ENCODE assay signal across 1 cellular context in the genomic region with DNA sequence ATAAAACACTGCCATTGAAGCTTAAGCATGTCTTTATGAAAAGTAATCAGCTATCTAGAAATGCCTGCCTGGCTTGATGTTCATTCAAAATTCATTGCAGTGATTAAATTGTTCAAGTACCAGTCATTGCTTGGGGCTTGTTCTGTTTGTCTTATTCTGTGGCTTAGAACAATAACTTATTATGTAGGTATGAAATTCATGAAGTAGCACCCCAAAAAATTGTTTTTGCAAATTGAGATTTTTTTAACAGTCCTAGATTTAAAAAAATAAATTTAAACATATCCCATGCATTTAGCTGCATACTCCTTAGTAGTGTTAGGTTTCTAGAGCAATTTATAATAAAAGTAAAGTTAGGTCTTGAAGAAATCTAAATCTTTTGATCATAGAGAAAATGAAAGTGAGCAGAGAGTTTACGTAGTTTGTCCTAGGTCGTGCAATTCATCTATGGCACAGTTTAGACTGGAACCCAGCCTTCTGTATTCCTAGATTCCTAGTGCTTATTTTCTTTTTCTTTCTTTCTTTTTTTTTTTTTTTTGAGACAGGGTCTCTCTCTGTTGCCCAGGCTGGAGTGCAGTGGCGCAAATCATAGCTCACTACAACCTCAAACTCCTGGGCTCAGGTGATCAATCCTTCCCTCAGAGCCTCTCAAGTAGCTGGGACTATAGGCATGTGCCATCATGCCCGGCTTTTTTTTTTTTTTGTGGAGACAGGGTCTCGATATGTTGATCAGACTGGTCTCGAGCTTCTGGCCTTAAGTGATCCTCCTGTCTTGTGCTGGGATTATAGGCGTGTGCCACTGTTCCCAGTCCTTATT.
TF ChIP-seq lines count a peak whose summit lies in the region.

No MANE protein-coding gene starts in this region.

TF ChIP-seq in IMR-90, 13 proteins besides CTCF, POLR2A, EP300 and RAD21:
- TF ChIP-seq MXI1 (IDR thresholded peaks at IDR 0.05; ENCODE audit: borderline replicate concordance, low read depth, low read length) (no peak), BHLHE40 (IDR thresholded peaks at IDR 0.05; ENCODE audit: low read depth, low read length) (no peak), MAZ (IDR thresholded peaks at IDR 0.05; ENCODE audit: borderline replicate concordance, low read depth, low read length) (no peak), RFX5 (IDR thresholded peaks at IDR 0.05; ENCODE audit: low read depth, low read length) (no peak), NFE2L2 (IDR thresholded peaks at IDR 0.05; ENCODE audit: low read depth, low read length) (no peak), CHD1 (IDR thresholded peaks at IDR 0.05; ENCODE audit: low read depth, low read length) (no peak), SMC3 (IDR thresholded peaks at IDR 0.05; ENCODE audit: low read depth, low read length) (no peak), RCOR1 (IDR thresholded peaks at IDR 0.05; ENCODE audit: insufficient replicate concordance, low read length) (no peak), MAFK (IDR thresholded peaks at IDR 0.05; ENCODE audit: low read depth, low read length) (no peak), FOS (IDR thresholded peaks at IDR 0.05; ENCODE audit: low read depth, low read length) (no peak), CEBPB (IDR thresholded peaks at IDR 0.05; ENCODE audit: low read depth, low read length) (no peak)
- TF ChIP-seq, protein P1, sequence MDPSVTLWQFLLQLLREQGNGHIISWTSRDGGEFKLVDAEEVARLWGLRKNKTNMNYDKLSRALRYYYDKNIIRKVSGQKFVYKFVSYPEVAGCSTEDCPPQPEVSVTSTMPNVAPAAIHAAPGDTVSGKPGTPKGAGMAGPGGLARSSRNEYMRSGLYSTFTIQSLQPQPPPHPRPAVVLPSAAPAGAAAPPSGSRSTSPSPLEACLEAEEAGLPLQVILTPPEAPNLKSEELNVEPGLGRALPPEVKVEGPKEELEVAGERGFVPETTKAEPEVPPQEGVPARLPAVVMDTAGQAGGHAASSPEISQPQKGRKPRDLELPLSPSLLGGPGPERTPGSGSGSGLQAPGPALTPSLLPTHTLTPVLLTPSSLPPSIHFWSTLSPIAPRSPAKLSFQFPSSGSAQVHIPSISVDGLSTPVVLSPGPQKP (IDR thresholded peaks at IDR 0.05; ENCODE audit: borderline replicate concordance, low read depth, low read length), result no peak
- TF ChIP-seq, protein P2, sequence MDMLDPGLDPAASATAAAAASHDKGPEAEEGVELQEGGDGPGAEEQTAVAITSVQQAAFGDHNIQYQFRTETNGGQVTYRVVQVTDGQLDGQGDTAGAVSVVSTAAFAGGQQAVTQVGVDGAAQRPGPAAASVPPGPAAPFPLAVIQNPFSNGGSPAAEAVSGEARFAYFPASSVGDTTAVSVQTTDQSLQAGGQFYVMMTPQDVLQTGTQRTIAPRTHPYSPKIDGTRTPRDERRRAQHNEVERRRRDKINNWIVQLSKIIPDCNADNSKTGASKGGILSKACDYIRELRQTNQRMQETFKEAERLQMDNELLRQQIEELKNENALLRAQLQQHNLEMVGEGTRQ (IDR thresholded peaks at IDR 0.05; ENCODE audit: low read depth, low read length), result no peak
